15 cellular contexts compared by ENCODE assay signal in the genomic region with DNA sequence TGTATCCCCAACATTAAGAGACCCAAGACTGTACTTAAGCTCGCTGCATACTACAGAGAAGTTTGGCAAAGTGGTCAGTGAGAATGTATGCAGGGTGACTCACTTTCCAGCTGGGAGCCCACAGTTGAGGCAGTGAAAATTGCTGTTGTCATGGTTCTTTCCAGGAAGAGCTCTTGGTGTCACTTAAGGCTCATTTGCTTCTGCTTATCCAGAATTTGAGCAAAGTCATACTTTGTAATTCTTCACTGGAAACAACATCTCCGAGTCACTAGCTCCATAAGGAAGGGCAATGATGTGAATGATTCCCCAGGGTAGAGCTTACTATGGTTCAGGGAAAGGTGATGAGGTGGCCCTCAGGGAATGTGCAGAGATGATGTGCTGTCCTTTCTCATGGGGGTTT.
DNase-seq lines count a peak whose midpoint lies in the region; ATAC-seq, FAIRE-seq and TF ChIP-seq lines count a peak whose summit lies in the region.
"Had no signal": no experiment of that assay in that cellular context is flagged by ENCODE, and none has a peak within 500 bp of the region (broad histone marks: within the 10 kb centered on the region; RNA-seq: fewer than 3 reads in every experiment).

No MANE protein-coding gene starts in this region.

- H3K9me3 ChIP-seq in breast epithelium = no peaks in the 10 kb centered on the region

- POLR2A ChIA-PET in MCF 10A (lab: Yijun Ruan, JAX) = no interaction called here

- CTCF ChIA-PET in MCF 10A (lab: Yijun Ruan, JAX) = interaction anchor here (0.7 kb wide), 1 partner anchor 1594 kb away, joined by 3 read pairs; no protein-coding TSS in a partner anchor

- DNase-seq in MCF 10A (ENCODE audit: unreplicated experiment) = peak; percentile 56
- DNase-seq in breast epithelium (ENCODE audit: low spot score in 2 of 2) = no peak
- DNase-seq in SW480 (ENCODE audit: low spot score) = peak; percentile 8
- DNase-seq in fibroblast of peridontal ligament (ENCODE audit: extremely low read depth) = peak; percentile 93
- DNase-seq in urothelium cell line (ENCODE audit: low spot score) = peak; percentile 57
- DNase-seq in cardiac septum (ENCODE audit: low spot score) = no peak
- DNase-seq in HUDEP-2 (lab: John Stamatoyannopoulos, UW; ENCODE audit: unreplicated experiment in 76 of 76) = no peak
- DNase-seq: activated CD4-positive, alpha-beta T cell treated with anti-CD3 and anti-CD28 coated beads, Interleukin-2, amount 10 ng/mL, durations not matched to agents 7 days and 5 days; activated naive CD4-positive, alpha-beta T cell treated with anti-CD3 and anti-CD28 coated beads for 36 hours; effector memory CD4-positive, alpha-beta T cell; immature natural killer cell; NCI-H1930; occipital lobe; substantia nigra had no signal

- H3K27ac Mint-ChIP-seq in MCF 10A (ENCODE audit: low read depth, unreplicated experiment) = no peak overlapping the region
- H3K27ac Mint-ChIP-seq: activated CD4-positive, alpha-beta T cell treated with anti-CD3 and anti-CD28 coated beads, Interleukin-2, amount 10 ng/mL, durations not matched to agents 7 days and 5 days; activated naive CD4-positive, alpha-beta T cell treated with anti-CD3 and anti-CD28 coated beads for 36 hours; immature natural killer cell had no signal

- ATAC-seq in GM21360 (IDR thresholded peaks at IDR 0.05; ENCODE audit: unreplicated experiment) = no peak

- peaks cover 6% of the 10 kb centered on the region for H3K36me3 Mint-ChIP-seq in MCF 10A (ENCODE audit: insufficient read depth, unreplicated experiment)
- H3K36me3 Mint-ChIP-seq: immature natural killer cell had no signal

- intact Hi-C loops in MCF 10A (cut with micrococcal nuclease) = no loop called here
- intact Hi-C loops in breast epithelium (cut with DNase I; ENCODE audit: low total_unique reads) = no loop called here
- intact Hi-C loops in cardiac septum (cut with DNase I) = no loop called here

- peaks cover 0 to 6% of the 10 kb centered on the region in 2 donors for H3K27me3 ChIP-seq in breast epithelium

- no peaks in the 10 kb centered on the region for H3K4me1 ChIP-seq in breast epithelium

- no peak for TF ChIP-seq CTCF in MCF 10A (IDR thresholded peaks at IDR 0.05; ENCODE audit: unreplicated experiment)
- no peak for TF ChIP-seq CTCF in breast epithelium (IDR thresholded peaks at IDR 0.05)

- BruUV-seq in MCF 10A (replicated peaks; lab: Mats Ljungman, UMichigan) = no TSS peak

- H3K4me3 Mint-ChIP-seq in MCF 10A (ENCODE audit: unreplicated experiment) = no peak overlapping the region
- H3K4me3 Mint-ChIP-seq: activated CD4-positive, alpha-beta T cell treated with anti-CD3 and anti-CD28 coated beads, Interleukin-2, amount 10 ng/mL, durations not matched to agents 7 days and 5 days; activated naive CD4-positive, alpha-beta T cell treated with anti-CD3 and anti-CD28 coated beads for 36 hours; immature natural killer cell had no signal

- no peaks in the 10 kb centered on the region for H3K36me3 ChIP-seq in breast epithelium

- no peak overlapping the region for H3K4me3 ChIP-seq in breast epithelium

- no peak overlapping the region for H3K27ac ChIP-seq in breast epithelium

- peaks cover 29% of the 10 kb centered on the region for H3K27me3 Mint-ChIP-seq in MCF 10A (ENCODE audit: insufficient read depth, unreplicated experiment)

- FAIRE-seq in urothelium cell line (lab: Jason Lieb, UNC) = no peak

- H3K4me1 Mint-ChIP-seq in MCF 10A (ENCODE audit: insufficient read depth, unreplicated experiment) = peaks cover 6% of the 10 kb centered on the region
- H3K4me1 Mint-ChIP-seq: immature natural killer cell had no signal

- H3K9me3 Mint-ChIP-seq in MCF 10A (ENCODE audit: unreplicated experiment) = no peaks in the 10 kb centered on the region
- H3K9me3 Mint-ChIP-seq: activated CD4-positive, alpha-beta T cell treated with anti-CD3 and anti-CD28 coated beads, Interleukin-2, amount 10 ng/mL, durations not matched to agents 7 days and 5 days; activated naive CD4-positive, alpha-beta T cell treated with anti-CD3 and anti-CD28 coated beads for 36 hours had no signal

- no peak for TF ChIP-seq POLR2A in breast epithelium (IDR thresholded peaks at IDR 0.05)

Comparison
In these comparisons a context has a peak if more than half of its experiments do, and no peak if none do; other contexts are left out.
1. DNase-seq: peak in MCF 10A (single experiment), SW480 (single experiment), fibroblast of peridontal ligament (single experiment) and urothelium cell line (single experiment); none in breast epithelium (0 of 2), cardiac septum (single experiment) and HUDEP-2 (0 of 76).